In the genomic region with DNA sequence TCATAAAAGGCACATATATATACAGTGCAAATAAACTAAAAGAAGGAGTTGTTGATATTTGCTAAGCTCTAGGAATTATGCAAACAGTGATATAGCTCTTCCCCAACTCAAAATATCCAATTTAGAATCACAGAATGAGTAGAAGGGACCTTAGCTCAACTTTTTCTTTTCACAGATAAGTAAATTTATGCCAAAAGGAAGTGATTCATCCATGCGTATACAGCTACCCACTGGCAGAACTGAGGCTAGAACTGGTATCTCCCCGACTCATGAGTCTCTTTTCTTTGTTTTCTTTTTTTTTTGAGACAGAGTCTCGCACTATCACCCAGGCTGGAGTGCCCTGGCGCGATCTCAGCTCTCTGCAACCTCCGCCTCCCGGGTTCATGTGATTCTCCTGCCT, we compare ENCODE assay signal across 8 cellular contexts. TPM values are rescaled to one million over a fixed set of nuclear protein-coding genes. Genes with fewer than 3 reads are reported as not detected.
A peak's percentile ranks its signal among the peaks of the same experiment; 100 is the strongest.
DNase-seq lines count a peak whose midpoint lies in the region; ATAC-seq and TF ChIP-seq lines count a peak whose summit lies in the region.

No MANE protein-coding gene starts in this region.

- 60 to 62% methylated on average over 7 of the region's 7 CpGs for WGBS in thyroid gland, 2 donors
- 10 to 41% methylated on average over 7 of the region's 7 CpGs for WGBS in esophagus squamous epithelium, 2 donors

- H3K4me1 Mint-ChIP-seq in mesothelial cell of epicardium = peaks cover 20% of the 10 kb centered on the region

- peaks cover 19% of the 10 kb centered on the region for H3K36me3 Mint-ChIP-seq in mesothelial cell of epicardium

- no peaks in the 10 kb centered on the region for H3K27me3 Mint-ChIP-seq in mesothelial cell of epicardium (ENCODE audit: low read depth)

- no peak overlapping the region for H3K27ac Mint-ChIP-seq in mesothelial cell of epicardium

- H3K36me3 ChIP-seq in thyroid gland = no peaks in the 10 kb centered on the region
- peaks cover 0 to 23% (median 0%) of the 10 kb centered on the region in 3 donors for H3K36me3 ChIP-seq in esophagus squamous epithelium

- H3K4me3 Mint-ChIP-seq in mesothelial cell of epicardium = no peak overlapping the region

- H3K4me1 ChIP-seq in thyroid gland (peaks cover 39 to 47% of the 10 kb centered on the region in 2 donors), esophagus squamous epithelium (peaks cover 10 to 87% (median 40%) of the 10 kb centered on the region in 3 donors)

- H3K9me3 ChIP-seq in thyroid gland (no peaks in the 10 kb centered on the region), esophagus squamous epithelium (no peaks in the 10 kb centered on the region)

- H3K27ac ChIP-seq in thyroid gland (peak overlapping the region; percentile 8 to 69 (median 53)), esophagus squamous epithelium (peak overlapping the region in 2 of 4 donors; percentile 36 to 52)

- intact Hi-C loops in thyroid gland (cut with DNase I) (no loop called here), esophagus squamous epithelium (cut with DNase I) (no loop called here)

- no peak for TF ChIP-seq POLR2A in thyroid gland (IDR thresholded peaks at IDR 0.05)
- no peak for TF ChIP-seq POLR2A in esophagus squamous epithelium (IDR thresholded peaks at IDR 0.05)

- H3K4me3 ChIP-seq in thyroid gland (replicated peaks in 1 of 3) (no peak overlapping the region), esophagus squamous epithelium (no peak overlapping the region)

- peak; percentile 77 for ATAC-seq in SK-N-SH treated with all-trans-retinoic acid at 6 μM for 48 hours
- no peak for ATAC-seq in GM18517 (IDR thresholded peaks at IDR 0.05; ENCODE audit: unreplicated experiment)

- TF ChIP-seq CTCF in thyroid gland (IDR thresholded peaks at IDR 0.05) (no peak), esophagus squamous epithelium (IDR thresholded peaks at IDR 0.05) (no peak), mesothelial cell of epicardium (IDR thresholded peaks at IDR 0.05; ENCODE audit: unreplicated experiment) (no peak)

- DNase-seq in activated naive CD4-positive, alpha-beta T cell treated with Interleukin-2 at 50 U/mL for 16 hours = peak; percentile 16
- DNase-seq in activated naive CD4-positive, alpha-beta T cell (lab: John Stamatoyannopoulos, UW) = no peak
- DNase-seq in fibroblast of peridontal ligament (ENCODE audit: extremely low read depth) = peak; percentile 58
- DNase-seq in thyroid gland = no peak
- no peak for DNase-seq in esophagus squamous epithelium (lab: John Stamatoyannopoulos, UW)
- no peak for DNase-seq in mesothelial cell of epicardium (ENCODE audit: low spot score in 2 of 2, unreplicated experiment in 2 of 2)

- H3K9me3 Mint-ChIP-seq in mesothelial cell of epicardium = no peaks in the 10 kb centered on the region

- no peaks in the 10 kb centered on the region for H3K27me3 ChIP-seq in thyroid gland
- H3K27me3 ChIP-seq in esophagus squamous epithelium = no peaks in the 10 kb centered on the region

TF ChIP-seq in SK-N-SH treated with all-trans-retinoic acid at 6 μM for 48 hours, 23 proteins besides CTCF, POLR2A, EP300 and RAD21 (continues in another document):
- TF ChIP-seq ZC3H10 (CRISPR knock-in tag; IDR thresholded peaks at IDR 0.05) = no peak
- no peak for TF ChIP-seq ZFP30 (CRISPR knock-in tag; IDR thresholded peaks at IDR 0.05)
- TF ChIP-seq CREB5 (CRISPR knock-in tag; IDR thresholded peaks at IDR 0.05; ENCODE audit: low read depth) = no peak
- TF ChIP-seq TCF4 (CRISPR knock-in tag; IDR thresholded peaks at IDR 0.05; ENCODE audit: borderline replicate concordance) = no peak
- TF ChIP-seq TOX (CRISPR knock-in tag; IDR thresholded peaks at IDR 0.05; ENCODE audit: borderline replicate concordance) = no peak
- no peak for TF ChIP-seq ZNF70 (CRISPR knock-in tag; IDR thresholded peaks at IDR 0.05)
- no peak for TF ChIP-seq ZFP3 (CRISPR knock-in tag; IDR thresholded peaks at IDR 0.05)
- TF ChIP-seq PPARA (CRISPR knock-in tag; IDR thresholded peaks at IDR 0.05; ENCODE audit: borderline replicate concordance) = no peak
- TF ChIP-seq, protein P1, sequence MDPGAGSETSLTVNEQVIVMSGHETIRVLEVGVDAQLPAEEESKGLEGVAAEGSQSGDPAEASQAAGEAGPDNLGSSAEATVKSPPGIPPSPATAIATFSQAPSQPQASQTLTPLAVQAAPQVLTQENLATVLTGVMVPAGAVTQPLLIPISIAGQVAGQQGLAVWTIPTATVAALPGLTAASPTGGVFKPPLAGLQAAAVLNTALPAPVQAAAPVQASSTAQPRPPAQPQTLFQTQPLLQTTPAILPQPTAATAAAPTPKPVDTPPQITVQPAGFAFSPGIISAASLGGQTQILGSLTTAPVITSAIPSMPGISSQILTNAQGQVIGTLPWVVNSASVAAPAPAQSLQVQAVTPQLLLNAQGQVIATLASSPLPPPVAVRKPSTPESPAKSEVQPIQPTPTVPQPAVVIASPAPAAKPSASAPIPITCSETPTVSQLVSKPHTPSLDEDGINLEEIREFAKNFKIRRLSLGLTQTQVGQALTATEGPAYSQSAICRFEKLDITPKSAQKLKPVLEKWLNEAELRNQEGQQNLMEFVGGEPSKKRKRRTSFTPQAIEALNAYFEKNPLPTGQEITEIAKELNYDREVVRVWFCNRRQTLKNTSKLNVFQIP (CRISPR knock-in tag; IDR thresholded peaks at IDR 0.05; ENCODE audit: borderline replicate concordance, low read depth) = no peak
- no peak for TF ChIP-seq ZNF565 (CRISPR knock-in tag; conservative IDR thresholded peaks at IDR 0.05; ENCODE audit: low read depth)
- TF ChIP-seq SNAI2 (CRISPR knock-in tag; IDR thresholded peaks at IDR 0.05) = no peak
- TF ChIP-seq, protein P2, sequence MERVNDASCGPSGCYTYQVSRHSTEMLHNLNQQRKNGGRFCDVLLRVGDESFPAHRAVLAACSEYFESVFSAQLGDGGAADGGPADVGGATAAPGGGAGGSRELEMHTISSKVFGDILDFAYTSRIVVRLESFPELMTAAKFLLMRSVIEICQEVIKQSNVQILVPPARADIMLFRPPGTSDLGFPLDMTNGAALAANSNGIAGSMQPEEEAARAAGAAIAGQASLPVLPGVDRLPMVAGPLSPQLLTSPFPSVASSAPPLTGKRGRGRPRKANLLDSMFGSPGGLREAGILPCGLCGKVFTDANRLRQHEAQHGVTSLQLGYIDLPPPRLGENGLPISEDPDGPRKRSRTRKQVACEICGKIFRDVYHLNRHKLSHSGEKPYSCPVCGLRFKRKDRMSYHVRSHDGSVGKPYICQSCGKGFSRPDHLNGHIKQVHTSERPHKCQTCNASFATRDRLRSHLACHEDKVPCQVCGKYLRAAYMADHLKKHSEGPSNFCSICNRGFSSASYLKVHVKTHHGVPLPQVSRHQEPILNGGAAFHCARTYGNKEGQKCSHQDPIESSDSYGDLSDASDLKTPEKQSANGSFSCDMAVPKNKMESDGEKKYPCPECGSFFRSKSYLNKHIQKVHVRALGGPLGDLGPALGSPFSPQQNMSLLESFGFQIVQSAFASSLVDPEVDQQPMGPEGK (CRISPR knock-in tag; IDR thresholded peaks at IDR 0.05; ENCODE audit: borderline replicate concordance) = no peak
- TF ChIP-seq OSR1 (CRISPR knock-in tag; IDR thresholded peaks at IDR 0.05) = no peak
- no peak for TF ChIP-seq ARNTL (CRISPR knock-in tag; IDR thresholded peaks at IDR 0.05; ENCODE audit: borderline replicate concordance, low read depth)
- TF ChIP-seq BACH2 (CRISPR knock-in tag; IDR thresholded peaks at IDR 0.05; ENCODE audit: borderline replicate concordance) = no peak
- TF ChIP-seq ISL1 (CRISPR knock-in tag; IDR thresholded peaks at IDR 0.05) = no peak
- TF ChIP-seq RARB (CRISPR knock-in tag; IDR thresholded peaks at IDR 0.05) = no peak
- no peak for TF ChIP-seq ZNF8 (CRISPR knock-in tag; IDR thresholded peaks at IDR 0.05)
- TF ChIP-seq, protein P3, sequence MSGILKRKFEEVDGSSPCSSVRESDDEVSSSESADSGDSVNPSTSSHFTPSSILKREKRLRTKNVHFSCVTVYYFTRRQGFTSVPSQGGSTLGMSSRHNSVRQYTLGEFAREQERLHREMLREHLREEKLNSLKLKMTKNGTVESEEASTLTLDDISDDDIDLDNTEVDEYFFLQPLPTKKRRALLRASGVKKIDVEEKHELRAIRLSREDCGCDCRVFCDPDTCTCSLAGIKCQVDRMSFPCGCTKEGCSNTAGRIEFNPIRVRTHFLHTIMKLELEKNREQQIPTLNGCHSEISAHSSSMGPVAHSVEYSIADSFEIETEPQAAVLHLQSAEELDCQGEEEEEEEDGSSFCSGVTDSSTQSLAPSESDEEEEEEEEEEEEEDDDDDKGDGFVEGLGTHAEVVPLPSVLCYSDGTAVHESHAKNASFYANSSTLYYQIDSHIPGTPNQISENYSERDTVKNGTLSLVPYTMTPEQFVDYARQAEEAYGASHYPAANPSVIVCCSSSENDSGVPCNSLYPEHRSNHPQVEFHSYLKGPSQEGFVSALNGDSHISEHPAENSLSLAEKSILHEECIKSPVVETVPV (CRISPR knock-in tag; IDR thresholded peaks at IDR 0.05) = no peak

RNA-seq across cellular contexts. Expression of gene SVIL, which starts 54.2 kb away (rescaled TPM):
- 100 to 1,000 TPM in 2 of 4 donors, 10 to 100 TPM in 2; 59.9 to 211 (median 134) TPM for total RNA-seq in thyroid gland
- 100 to 1,000 TPM in 2 of 4 donors, 10 to 100 TPM in 2; 71.1 to 227 (median 147) TPM for total RNA-seq in esophagus squamous epithelium
- total RNA-seq in mesothelial cell of epicardium = 281 to 302 TPM (median 293 TPM) in 3 replicates

Comparison
In these comparisons a context has a peak if more than half of its experiments do, and no peak if none do; other contexts are left out.
1. DNase-seq: peak in activated naive CD4-positive, alpha-beta T cell treated with Interleukin-2 at 50 U/mL for 16 hours (single experiment) and fibroblast of peridontal ligament (single experiment); none in activated naive CD4-positive, alpha-beta T cell (0 of 4), thyroid gland (0 of 2), esophagus squamous epithelium (single experiment) and mesothelial cell of epicardium (0 of 2).